In the genomic region with DNA sequence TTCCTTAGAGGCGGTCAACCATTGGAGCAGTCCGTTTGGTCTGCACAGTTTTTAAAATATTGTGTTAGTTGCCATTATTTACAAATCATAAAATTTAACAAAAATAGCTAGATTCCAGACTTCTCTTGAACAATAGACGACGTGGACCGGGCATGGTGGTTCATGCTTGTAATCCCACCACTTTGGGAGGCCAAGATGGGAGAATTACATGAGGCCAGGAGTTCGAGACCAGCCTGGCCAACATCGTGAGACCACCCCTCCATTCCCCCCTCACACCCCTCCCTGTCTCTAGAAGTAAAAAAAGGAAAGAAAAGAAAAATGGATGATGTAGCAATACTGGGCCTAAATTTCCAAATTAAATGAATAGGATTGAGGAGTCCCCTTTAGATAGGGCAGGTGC, we compare ENCODE assay signal across 2 cellular contexts.
TF ChIP-seq lines count a peak whose summit lies in the region.

No MANE protein-coding gene starts in this region.

TF ChIP-seq in HepG2, 621 proteins besides CTCF, POLR2A, EP300 and RAD21:
- no peak for TF ChIP-seq ZFP41 (CRISPR knock-in tag; IDR thresholded peaks at IDR 0.05; ENCODE audit: borderline replicate concordance)
- no peak for TF ChIP-seq MAF1 (CRISPR knock-in tag; IDR thresholded peaks at IDR 0.05; ENCODE audit: borderline replicate concordance)

TF ChIP-seq in K562, 482 proteins besides CTCF, POLR2A, EP300 and RAD21:
- TF ChIP-seq RCOR1 (IDR thresholded peaks at IDR 0.05; ENCODE audit: borderline replicate concordance in 1 of 2, low read depth in 2 of 2, low read length in 2 of 2) (no peak), ZNF316 (IDR thresholded peaks at IDR 0.05) (0 out of 2 replicates have a peak, but pooled peaks have one; percentile 19)
